ENCODE assay signal across 10 cellular contexts in the genomic region with DNA sequence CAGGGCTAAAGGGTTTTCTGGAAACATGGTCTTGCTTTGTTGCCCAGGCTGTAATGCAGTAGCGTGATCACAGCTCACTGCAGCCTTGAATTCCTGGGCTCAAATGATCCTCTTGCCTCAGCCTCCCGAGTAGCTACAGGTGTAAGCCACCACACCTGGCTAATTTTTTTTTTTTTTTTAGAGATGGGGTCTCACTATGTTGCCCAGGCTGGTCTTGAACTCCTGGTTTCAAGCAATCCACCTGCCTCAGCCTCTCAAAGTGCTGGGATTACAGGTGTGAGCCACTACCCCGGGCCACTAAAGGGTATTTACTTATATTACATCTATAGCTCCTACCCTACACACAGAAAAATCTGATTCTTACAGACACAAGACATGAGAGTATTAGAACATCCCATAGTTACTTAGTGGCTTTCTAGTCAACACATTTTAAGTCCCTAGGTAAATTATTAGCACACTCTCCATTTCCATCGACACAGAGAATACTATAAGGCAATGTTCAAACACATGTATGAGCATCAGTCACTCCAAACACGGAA. TPM values are rescaled to one million over a fixed set of nuclear protein-coding genes. Genes with fewer than 3 reads are reported as not detected.
A peak's percentile ranks its signal among the peaks of the same experiment; 100 is the strongest.
DNase-seq lines count a peak whose midpoint lies in the region; ATAC-seq and TF ChIP-seq lines count a peak whose summit lies in the region.
"Had no signal": no experiment of that assay in that cellular context is flagged by ENCODE, and none has a peak within 500 bp of the region (broad histone marks: within the 10 kb centered on the region; RNA-seq: fewer than 3 reads in every experiment).

No MANE protein-coding gene starts in this region.

- H3K27ac ChIP-seq in breast epithelium (peak overlapping the region; percentile 44 to 62), Karpas-422 (ENCODE audit: low read length) (peak overlapping the region; percentile 46; the same call in 1 of the 2 replicates), esophagus muscularis mucosa (replicated peaks in 1 of 4) (peak overlapping the region in 3 of 4 donors; percentile 13 to 42 (median 39)), upper lobe of right lung (peak overlapping the region; percentile 69), sigmoid colon (peak overlapping the region in 1 of 4 donors; percentile 0), PC-3 (ENCODE audit: low read length) (no peak overlapping the region)

- CTCF ChIA-PET in MCF 10A (lab: Yijun Ruan, JAX), result interaction anchor here (0.6 to 10.7 kb wide), 39 partner anchors 8 to 640 kb away, joined by 3 to 272 read pairs (median 4); partner anchors contain the start of genes IRF9, PCK2, PSME1 and PSME2
- CTCF ChIA-PET in PC-3 (lab: Charles Lee), result interaction anchor here (0.5 to 1.6 kb wide), 15 partner anchors 13 to 1718 kb away, joined by 3 to 40 read pairs (median 5); partner anchors contain the start of genes EMC9, IRF9, PCK2 and PSME1

- H3K4me3 ChIP-seq in breast epithelium, result no peak overlapping the region
- no peak overlapping the region for H3K4me3 ChIP-seq in Karpas-422 (ENCODE audit: low read length)
- no peak overlapping the region for H3K4me3 ChIP-seq in esophagus muscularis mucosa
- H3K4me3 ChIP-seq in upper lobe of right lung, result no peak overlapping the region
- H3K4me3 ChIP-seq in sigmoid colon, result no peak overlapping the region
- no peak overlapping the region for H3K4me3 ChIP-seq in PC-3 (ENCODE audit: low read length)
- H3K4me3 ChIP-seq: esophagus squamous epithelium had no signal

- H3K36me3 ChIP-seq in breast epithelium (no peaks in the 10 kb centered on the region), Karpas-422 (ENCODE audit: insufficient read depth, low read length) (peaks cover 8% of the 10 kb centered on the region), esophagus muscularis mucosa (peaks cover 0 to 5% (median 4%) of the 10 kb centered on the region in 4 donors), upper lobe of right lung (no peaks in the 10 kb centered on the region), sigmoid colon (no peaks in the 10 kb centered on the region), PC-3 (ENCODE audit: low read depth, low read length) (no peaks in the 10 kb centered on the region)

- H3K36me3 Mint-ChIP-seq in MCF 10A (ENCODE audit: insufficient read depth, unreplicated experiment), result no peaks in the 10 kb centered on the region

- H3K4me1 ChIP-seq in breast epithelium, result peaks cover 0 to 4% of the 10 kb centered on the region in 2 donors
- H3K4me1 ChIP-seq in Karpas-422 (ENCODE audit: low read length), result peaks cover 10% of the 10 kb centered on the region
- H3K4me1 ChIP-seq in esophagus muscularis mucosa, result peaks cover 9 to 15% (median 13%) of the 10 kb centered on the region in 4 donors
- H3K4me1 ChIP-seq in upper lobe of right lung, result peaks cover 10% of the 10 kb centered on the region
- peaks cover 0 to 12% (median 2%) of the 10 kb centered on the region in 4 donors for H3K4me1 ChIP-seq in sigmoid colon
- peaks cover 9% of the 10 kb centered on the region for H3K4me1 ChIP-seq in PC-3 (ENCODE audit: insufficient read depth, low read length)

- H3K9ac ChIP-seq in Karpas-422 (ENCODE audit: low read length), result peak overlapping the region; percentile 47
- no peak overlapping the region for H3K9ac ChIP-seq in PC-3 (ENCODE audit: low read length)

- H2AFZ ChIP-seq in Karpas-422 (ENCODE audit: low read length) (peak overlapping the region; percentile 88), PC-3 (ENCODE audit: low read length) (no peak overlapping the region)

- H3K4me2 ChIP-seq in Karpas-422 (ENCODE audit: low read depth, low read length, poor library complexity, severe bottlenecking) (peak overlapping the region; percentile 38), PC-3 (ENCODE audit: low read length) (no peak overlapping the region)

- H3K9me3 Mint-ChIP-seq in MCF 10A (ENCODE audit: unreplicated experiment), result no peaks in the 10 kb centered on the region

- no TSS peak for BruUV-seq in MCF 10A (replicated peaks; lab: Mats Ljungman, UMichigan)
- BruUV-seq in PC-3 (replicated peaks; lab: Mats Ljungman, UMichigan), result no TSS peak

- no peak for ATAC-seq in upper lobe of right lung
- ATAC-seq in PC-3, result no peak; the same call in 1 of the 2 replicates
- ATAC-seq in GM18873 (IDR thresholded peaks at IDR 0.05; ENCODE audit: low FRiP score, unreplicated experiment), result no peak

- 44% methylated on average over 5 of the region's 5 CpGs for WGBS in esophagus muscularis mucosa
- WGBS in sigmoid colon, 2 donors, result 38 to 50% methylated on average over 5 of the region's 5 CpGs

- no peaks in the 10 kb centered on the region for H4K20me1 ChIP-seq in Karpas-422 (ENCODE audit: insufficient read depth, low read depth, low read length)
- H4K20me1 ChIP-seq in PC-3 (ENCODE audit: low read length), result no peaks in the 10 kb centered on the region

- TF ChIP-seq POLR2A in breast epithelium (IDR thresholded peaks at IDR 0.05) (no peak), esophagus muscularis mucosa (IDR thresholded peaks at IDR 0.05; ENCODE audit: low read depth) (no peak), sigmoid colon (IDR thresholded peaks at IDR 0.05) (no peak)

- no peak overlapping the region for H3K4me3 Mint-ChIP-seq in MCF 10A (ENCODE audit: unreplicated experiment)

- H3K9me2 ChIP-seq in Karpas-422 (replicated peaks; ENCODE audit: insufficient read depth, low read length), result no peaks in the 10 kb centered on the region
- H3K9me2 ChIP-seq in PC-3 (replicated peaks; ENCODE audit: low read length), result no peaks in the 10 kb centered on the region

- POLR2A ChIA-PET in MCF 10A (lab: Yijun Ruan, JAX), result interaction anchor here (0.6 to 6.8 kb wide), 17 partner anchors 8 to 190 kb away, joined by 3 to 90 read pairs (median 4); partner anchors contain the start of genes EMC9, IPO4, IRF9 and PCK2
- POLR2A ChIA-PET in PC-3 (lab: Charles Lee; ENCODE audit: unreplicated experiment), result interaction anchor here (0.5 kb wide), 1 partner anchor 32 kb away, joined by 3 read pairs; no protein-coding TSS in a partner anchor

- H3K27me3 Mint-ChIP-seq in MCF 10A (ENCODE audit: insufficient read depth, unreplicated experiment), result no peaks in the 10 kb centered on the region

- 0 out of 2 replicates have a peak, but pooled peaks cover 1% of the 10 kb centered on the region for H3K79me2 ChIP-seq in Karpas-422 (ENCODE audit: low read length)
- H3K79me2 ChIP-seq in PC-3 (ENCODE audit: low read length), result no peaks in the 10 kb centered on the region

- TF ChIP-seq EP300 in esophagus muscularis mucosa (IDR thresholded peaks at IDR 0.05) (no peak), sigmoid colon (IDR thresholded peaks at IDR 0.05) (no peak)

- no peaks in the 10 kb centered on the region for H3K27me3 ChIP-seq in breast epithelium
- no peaks in the 10 kb centered on the region for H3K27me3 ChIP-seq in Karpas-422 (ENCODE audit: low read length)
- H3K27me3 ChIP-seq in esophagus muscularis mucosa, result no peaks in the 10 kb centered on the region
- H3K27me3 ChIP-seq in upper lobe of right lung, result no peaks in the 10 kb centered on the region
- H3K27me3 ChIP-seq in sigmoid colon, result no peaks in the 10 kb centered on the region
- no peaks in the 10 kb centered on the region for H3K27me3 ChIP-seq in PC-3 (ENCODE audit: low read length)
- H3K27me3 ChIP-seq: esophagus squamous epithelium had no signal

- H3F3A ChIP-seq in PC-3 (ENCODE audit: low read length, unreplicated experiment), result no peaks in the 10 kb centered on the region

- DNase-seq in breast epithelium (ENCODE audit: low spot score in 2 of 2) (no peak), MCF 10A (ENCODE audit: unreplicated experiment) (no peak), Karpas-422 (no peak), esophagus muscularis mucosa (ENCODE audit: extremely low spot score) (no peak), upper lobe of right lung (no peak), sigmoid colon (no peak), PC-3 (no peak)

- H3K27ac Mint-ChIP-seq in MCF 10A (ENCODE audit: low read depth, unreplicated experiment), result no peak overlapping the region

- intact Hi-C loops in breast epithelium (cut with DNase I; ENCODE audit: low total_unique reads) (no loop called here), MCF 10A (cut with micrococcal nuclease) (loop anchor here (1.0 to 5.0 kb wide), 4 partner anchors 14 to 189 kb away; partner anchors contain the start of genes DHRS1, NOP9 and PCK2), esophagus muscularis mucosa (cut with DNase I) (loop anchor here (2.0 to 5.0 kb wide), 2 partner anchors 50 to 54 kb away; partner anchors contain the start of gene IRF9), upper lobe of right lung (cut with DNase I) (loop anchor here (10.0 kb wide), 1 partner anchor 54 kb away; the partner anchor contains the start of gene CARMIL3), sigmoid colon (cut with DNase I) (loop anchor here (1.0 to 5.0 kb wide), 2 partner anchors 50 to 96 kb away; no protein-coding TSS in a partner anchor), PC-3 (cut with micrococcal nuclease) (loop anchor here (1.0 to 5.0 kb wide), 3 partner anchors 14 to 96 kb away; partner anchors contain the start of gene PCK2)

- peaks cover 11% of the 10 kb centered on the region for H3K4me1 Mint-ChIP-seq in MCF 10A (ENCODE audit: insufficient read depth, unreplicated experiment)

- TF ChIP-seq CTCF in breast epithelium (IDR thresholded peaks at IDR 0.05), result no peak
- TF ChIP-seq CTCF in MCF 10A (IDR thresholded peaks at IDR 0.05; ENCODE audit: unreplicated experiment), result no peak
- no peak for TF ChIP-seq CTCF in esophagus muscularis mucosa (IDR thresholded peaks at IDR 0.05)
- TF ChIP-seq CTCF in upper lobe of right lung (IDR thresholded peaks at IDR 0.05), result no peak
- no peak for TF ChIP-seq CTCF in sigmoid colon (IDR thresholded peaks at IDR 0.05)
- TF ChIP-seq CTCF in PC-3 (conservative IDR thresholded peaks at IDR 0.05; ENCODE audit: low read depth, low read length), result no peak

- H3K9me3 ChIP-seq in breast epithelium, result no peaks in the 10 kb centered on the region
- no peaks in the 10 kb centered on the region for H3K9me3 ChIP-seq in Karpas-422 (ENCODE audit: low read length)
- H3K9me3 ChIP-seq in esophagus muscularis mucosa, result no peaks in the 10 kb centered on the region
- H3K9me3 ChIP-seq in upper lobe of right lung, result no peaks in the 10 kb centered on the region
- no peaks in the 10 kb centered on the region for H3K9me3 ChIP-seq in sigmoid colon
- no peaks in the 10 kb centered on the region for H3K9me3 ChIP-seq in PC-3 (ENCODE audit: low read length)
- H3K9me3 ChIP-seq: esophagus squamous epithelium had no signal

RNA-seq across cellular contexts. Expression of gene DCAF11, which starts 6.2 kb away (rescaled TPM):
- 10 to 100 TPM; 78.6 to 81.6 (median 80.9) TPM for total RNA-seq in breast epithelium
- 38.6 and 48.8 TPM in 2 replicates for total RNA-seq in MCF 10A (2022)
- 93.5 and 103 TPM in 2 replicates for total RNA-seq in Karpas-422 (2014; rRNA removed; shearing (Covaris generic); ENCODE audit: low replicate concordance)
- total RNA-seq in esophagus muscularis mucosa, result 10 to 100 TPM; 56.0 to 74.9 (median 66.8) TPM
- total RNA-seq in upper lobe of right lung, result 57.8 TPM
- 10 to 100 TPM; 37.7 to 82.9 (median 54.8) TPM for total RNA-seq in sigmoid colon
- polyA plus RNA-seq in sigmoid colon, result 10 to 100 TPM; 70.9 to 79.8 (median 75.1) TPM
- 68.2 and 85.8 TPM in 2 replicates for total RNA-seq in PC-3 (2014; rRNA removed)

RNA-seq across cellular contexts. Expression of gene NRL, which starts 6.3 kb away (rescaled TPM):
- total RNA-seq in breast epithelium (1 to 10 TPM; 2.1 to 5.6 (median 2.5) TPM), MCF 10A (2022) (1.3 and 2.1 TPM in 2 replicates), esophagus muscularis mucosa (1 to 10 TPM; 1.8 to 3.3 (median 3.0) TPM), upper lobe of right lung (2.8 TPM), sigmoid colon (1 to 10 TPM in 2 of 4 donors, under 1 TPM in 2; 0.71 to 2.2 (median 1.4) TPM), PC-3 (2014; rRNA removed) (1.5 and 1.7 TPM in 2 replicates)
- 1.5 and 2.5 TPM in 2 replicates for total RNA-seq in Karpas-422 (2014; rRNA removed; shearing (Covaris generic); ENCODE audit: low replicate concordance)
- polyA plus RNA-seq in sigmoid colon, result 1 to 10 TPM; 1.2 to 2.9 (median 1.8) TPM

RNA-seq across cellular contexts. Expression of gene PCK2, which starts 14.3 kb away (rescaled TPM):
- 10 to 100 TPM; 20.5 to 51.5 (median 24.3) TPM for total RNA-seq in breast epithelium
- total RNA-seq in MCF 10A (2022), result 64.7 and 112 TPM in 2 replicates
- 106 and 151 TPM in 2 replicates for total RNA-seq in Karpas-422 (2014; rRNA removed; shearing (Covaris generic); ENCODE audit: low replicate concordance)
- 10 to 100 TPM in 3 of 4 donors, 1 to 10 TPM in 1; 9.1 to 20.7 (median 12.5) TPM for total RNA-seq in esophagus muscularis mucosa
- total RNA-seq in upper lobe of right lung, result 39.9 TPM
- 10 to 100 TPM in 2 of 4 donors, 1 to 10 TPM in 2; 7.1 to 12.2 (median 9.2) TPM for total RNA-seq in sigmoid colon
- 100 to 1,000 TPM in 1 of 3 donors, 10 to 100 TPM in 2; 66.1 to 109 (median 99.5) TPM for polyA plus RNA-seq in sigmoid colon
- total RNA-seq in PC-3 (2014; rRNA removed), result 10.0 and 11.6 TPM in 2 replicates

RNA-seq across cellular contexts. Expression of gene FITM1, which starts 22.1 kb away (rescaled TPM):
- total RNA-seq in breast epithelium (1 to 10 TPM; 1.2 to 2.6 (median 1.6) TPM), MCF 10A (2022) (0.47 TPM in 1 of 2 replicates, not detected in the other), esophagus muscularis mucosa (under 1 TPM in 3 of 4 donors, not detected in 1; 0.34 to 0.83 (median 0.52) TPM), upper lobe of right lung (1.1 TPM), sigmoid colon (under 1 TPM in 1 of 4 donors, not detected in 3; 0.33 TPM), PC-3 (2014; rRNA removed) (0.55 TPM in 1 of 2 replicates, not detected in the other)
- total RNA-seq in Karpas-422 (2014; rRNA removed; shearing (Covaris generic); ENCODE audit: low replicate concordance), result 0.89 and 1.6 TPM in 2 replicates
- 1 to 10 TPM in 1 of 3 donors, not detected in 2; 1.8 TPM for polyA plus RNA-seq in sigmoid colon
- total RNA-seq: HT1080 had no signal

RNA-seq across cellular contexts. Expression of gene PSME1, which starts 27.6 kb away (rescaled TPM):
- total RNA-seq in breast epithelium (100 to 1,000 TPM in 2 of 3 donors, 10 to 100 TPM in 1; 91.1 to 151 (median 135) TPM), MCF 10A (2022) (126 and 135 TPM in 2 replicates), esophagus muscularis mucosa (100 to 1,000 TPM; 129 to 158 (median 143) TPM), upper lobe of right lung (171 TPM), sigmoid colon (100 to 1,000 TPM; 129 to 186 (median 152) TPM), PC-3 (2014; rRNA removed) (140 and 163 TPM in 2 replicates)
- 435 and 452 TPM in 2 replicates for total RNA-seq in Karpas-422 (2014; rRNA removed; shearing (Covaris generic); ENCODE audit: low replicate concordance)
- 100 to 1,000 TPM; 309 to 438 (median 416) TPM for polyA plus RNA-seq in sigmoid colon
